21 cellular contexts compared by ENCODE assay signal in the genomic region with DNA sequence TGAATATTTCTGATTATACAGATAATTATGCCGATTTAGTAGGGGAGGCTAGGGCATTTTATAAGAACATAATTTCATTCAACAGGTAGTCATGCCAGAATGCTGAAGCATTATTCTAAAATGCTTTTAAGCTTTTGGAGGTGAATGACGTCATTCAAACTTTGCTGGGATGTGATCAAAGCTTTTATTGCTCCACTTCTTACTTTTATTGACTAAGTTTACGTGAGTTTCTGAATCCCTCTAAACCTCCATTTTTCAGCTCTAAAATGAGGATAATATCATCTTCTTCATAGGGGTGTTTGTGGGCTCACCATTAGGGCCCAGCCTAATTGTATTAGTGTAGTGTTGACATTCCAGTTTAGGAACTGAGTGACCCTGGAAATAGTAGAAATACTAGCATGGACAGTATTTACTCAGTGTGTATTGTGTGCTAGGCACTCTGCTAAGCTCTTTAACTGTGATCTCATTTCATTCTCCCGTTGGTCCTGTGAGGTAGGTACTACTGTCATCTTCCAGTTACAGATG. TPM values are rescaled to one million over a fixed set of nuclear protein-coding genes. Genes with fewer than 3 reads are reported as not detected.
DNase-seq lines count a peak whose midpoint lies in the region; ATAC-seq and TF ChIP-seq lines count a peak whose summit lies in the region.
"Had no signal": no experiment of that assay in that cellular context is flagged by ENCODE, and none has a peak within 500 bp of the region (broad histone marks: within the 10 kb centered on the region; RNA-seq: fewer than 3 reads in every experiment).

No MANE protein-coding gene starts in this region.

- H3K36me3 ChIP-seq in RWPE2 (ENCODE audit: low read depth) (no peaks in the 10 kb centered on the region; the same call in 1 of the 2 replicates), iPS-18a (ENCODE audit: control insufficient read depth, low read depth, low read length) (no peaks in the 10 kb centered on the region), neural progenitor cell (no peaks in the 10 kb centered on the region)
- H3K36me3 ChIP-seq: ovary, sigmoid colon, stomach, upper lobe of right lung had no signal

- H4K20me1 ChIP-seq in neural progenitor cell (ENCODE audit: low read depth): peaks cover 40% of the 10 kb centered on the region

- H3F3A ChIP-seq in neural progenitor cell (ENCODE audit: low read depth): peaks cover 30% of the 10 kb centered on the region

- peaks cover 75% of the 10 kb centered on the region for H3K79me2 ChIP-seq in neural progenitor cell (ENCODE audit: low read depth)

- H3K27me3 ChIP-seq in RWPE2 (ENCODE audit: insufficient read depth, poor library complexity, severe bottlenecking): no peaks in the 10 kb centered on the region
- H3K27me3 ChIP-seq in iPS-18a (ENCODE audit: control insufficient read depth, insufficient read depth, low read length): peaks cover 8% of the 10 kb centered on the region
- H3K27me3 ChIP-seq in neural progenitor cell: peaks cover 10% of the 10 kb centered on the region
- H3K27me3 ChIP-seq: ovary, sigmoid colon, upper lobe of right lung had no signal

- no peaks in the 10 kb centered on the region for H3K9me3 ChIP-seq in RWPE2 (ENCODE audit: severe bottlenecking)
- H3K9me3 ChIP-seq in iPS-18a (ENCODE audit: control insufficient read depth, low read depth, low read length): no peaks in the 10 kb centered on the region
- H3K9me3 ChIP-seq in neural progenitor cell (ENCODE audit: low read depth): no peaks in the 10 kb centered on the region
- H3K9me3 ChIP-seq: ovary, sigmoid colon, stomach, upper lobe of right lung had no signal

- no peak for TF ChIP-seq CTCF in RWPE2 (IDR thresholded peaks at IDR 0.05; ENCODE audit: poor library complexity, severe bottlenecking)
- no peak for TF ChIP-seq CTCF in neural progenitor cell (IDR thresholded peaks at IDR 0.05)

- H3K9me3 Mint-ChIP-seq in neural progenitor cell: peaks cover 3% of the 10 kb centered on the region
- H3K9me3 Mint-ChIP-seq: CD8-positive, alpha-beta memory T cell had no signal

- H3K27ac Mint-ChIP-seq in neural progenitor cell: no peak overlapping the region

- no peak overlapping the region for H3K9ac ChIP-seq in iPS-18a (ENCODE audit: low read length)
- H3K9ac ChIP-seq in neural progenitor cell: no peak overlapping the region

- H3K4me2 ChIP-seq in neural progenitor cell: peak overlapping the region; percentile 90

- H2AFZ ChIP-seq in neural progenitor cell (replicated peaks): no peak overlapping the region

- H3K36me3 Mint-ChIP-seq in neural progenitor cell: peaks cover 4% of the 10 kb centered on the region
- H3K36me3 Mint-ChIP-seq: CD8-positive, alpha-beta memory T cell had no signal

- H3K4me3 ChIP-seq in RWPE2 (ENCODE audit: severe bottlenecking): no peak overlapping the region
- peak overlapping the region; percentile 86 for H3K4me3 ChIP-seq in iPS-18a (ENCODE audit: low read length)
- H3K4me3 ChIP-seq in neural progenitor cell: no peak overlapping the region
- H3K4me3 ChIP-seq: ovary, sigmoid colon, stomach had no signal

- H3K4me1 ChIP-seq in RWPE2 (ENCODE audit: insufficient read depth, poor library complexity, severe bottlenecking) (peaks cover 19% of the 10 kb centered on the region), iPS-18a (ENCODE audit: control insufficient read depth, low read depth, low read length) (peaks cover 42% of the 10 kb centered on the region), neural progenitor cell (peaks cover 26% of the 10 kb centered on the region)

- peaks cover 4% of the 10 kb centered on the region for H3K27me3 Mint-ChIP-seq in neural progenitor cell (ENCODE audit: insufficient read depth, low read depth)

- peak; percentile 3 for DNase-seq in DMS53 treated with DMSO at 0.1 percent for 48 hours (lab: John Stamatoyannopoulos, UW; ENCODE audit: unreplicated experiment)
- no peak for DNase-seq in RWPE2 (ENCODE audit: low spot score)
- DNase-seq in neural progenitor cell (ENCODE audit: low spot score): no peak
- no peak for DNase-seq in NCI-H128 (lab: John Stamatoyannopoulos, UW; ENCODE audit: unreplicated experiment)
- DNase-seq in GF-D8 (lab: John Stamatoyannopoulos, UW): no peak
- DNase-seq: activated CD4-positive, alpha-beta T cell treated with anti-CD3 and anti-CD28 coated beads for 48 hours; activated gamma-delta T cell; amygdala; CD8-positive, alpha-beta memory T cell; hippocampal formation; Karpas-422; NCI-H1092 treated with DMSO at 0.1 percent for 48 hours; NCI-H82; ovary; sigmoid colon; stimulated activated CD4-positive, alpha-beta T cell treated with anti-CD3 and anti-CD28 coated beads, Interleukin-2, amount 100 ng/mL, for 24 hours; stomach; upper lobe of right lung had no signal

- peaks cover 25% of the 10 kb centered on the region for H3K4me1 Mint-ChIP-seq in neural progenitor cell

- H3K27ac ChIP-seq in RWPE2 (ENCODE audit: poor library complexity, severe bottlenecking) (peak overlapping the region; percentile 86), iPS-18a (ENCODE audit: low read length) (no peak overlapping the region), neural progenitor cell (no peak overlapping the region)
- H3K27ac ChIP-seq: ovary, stomach had no signal

- ATAC-seq in RWPE2 (ENCODE audit: low read depth): no peak
- ATAC-seq in HG03025 (IDR thresholded peaks at IDR 0.05; ENCODE audit: low FRiP score, unreplicated experiment): no peak
- no peak for ATAC-seq in HG02588 (IDR thresholded peaks at IDR 0.05; ENCODE audit: unreplicated experiment)
- ATAC-seq: upper lobe of right lung had no signal

- peak overlapping the region; percentile 50 for H3K4me3 Mint-ChIP-seq in neural progenitor cell

RNA-seq across cellular contexts. Expression of gene WWC2, which starts 3.0 kb away (rescaled TPM):
- 31.7 and 39.6 TPM in 2 replicates for total RNA-seq in neural progenitor cell (ENCODE audit: low replicate concordance)
